In genomic region chr1:183611021-183611420, GRCh38 we compare ENCODE assay signal across 21 cellular contexts. TPM values are rescaled to one million over a fixed set of nuclear protein-coding genes. Genes with fewer than 3 reads are reported as not detected.
DNase-seq lines count a peak whose midpoint lies in the region; ATAC-seq and TF ChIP-seq lines count a peak whose summit lies in the region.
"Had no signal": no experiment of that assay in that cellular context is flagged by ENCODE, and none has a peak within 500 bp of the region (broad histone marks: within the 10 kb centered on the region; RNA-seq: fewer than 3 reads in every experiment).

No MANE protein-coding gene starts in this region.

- H3K36me3 ChIP-seq in SK-N-SH (replicated peaks in 1 of 2; ENCODE audit: control insufficient read depth in 1 of 2, insufficient read depth in 2 of 2, low read length in 1 of 2) (no peaks in the 10 kb centered on the region), RWPE2 (ENCODE audit: low read depth) (no peaks in the 10 kb centered on the region), neutrophil (peaks cover 8% of the 10 kb centered on the region), BE2C (no peaks in the 10 kb centered on the region)

- POLR2A ChIA-PET in SK-N-SH (lab: Yijun Ruan, JAX): no interaction called here

- no peak overlapping the region for H3K4me3 ChIP-seq in SK-N-SH (ENCODE audit: low read depth in 2 of 2, low read length in 1 of 2)
- no peak overlapping the region for H3K4me3 ChIP-seq in RWPE2 (ENCODE audit: severe bottlenecking)
- no peak overlapping the region for H3K4me3 ChIP-seq in neutrophil (ENCODE audit: low read depth in 1 of 2, low read length in 1 of 2)
- no peak overlapping the region for H3K4me3 ChIP-seq in BE2C (ENCODE audit: low read depth, low read length)
- H3K4me3 ChIP-seq: GM23248 had no signal

- no peaks in the 10 kb centered on the region for H4K20me1 ChIP-seq in SK-N-SH (ENCODE audit: insufficient read depth)

- TF ChIP-seq CTCF in SK-N-SH (IDR thresholded peaks at IDR 0.05) (no peak), RWPE2 (IDR thresholded peaks at IDR 0.05; ENCODE audit: poor library complexity, severe bottlenecking) (no peak), neutrophil (IDR thresholded peaks at IDR 0.05) (no peak), BE2C (IDR thresholded peaks at IDR 0.05; ENCODE audit: low read depth, low read length) (no peak)

- CTCF ChIA-PET in SK-N-SH (lab: Yijun Ruan, JAX): interaction anchor here (2.1 kb wide), 1 partner anchor 15 kb away, joined by 4 read pairs; no protein-coding TSS in a partner anchor

- H3K27me3 ChIP-seq in SK-N-SH (ENCODE audit: insufficient read depth) (no peaks in the 10 kb centered on the region), RWPE2 (ENCODE audit: insufficient read depth, poor library complexity, severe bottlenecking) (no peaks in the 10 kb centered on the region), neutrophil (no peaks in the 10 kb centered on the region), BE2C (no peaks in the 10 kb centered on the region)

- no peaks in the 10 kb centered on the region for H3K79me2 ChIP-seq in SK-N-SH (ENCODE audit: insufficient read depth)

- no peak for TF ChIP-seq EP300 in SK-N-SH (IDR thresholded peaks at IDR 0.05; ENCODE audit: borderline replicate concordance in 1 of 2, low read depth in 1 of 2, low read length in 1 of 2)

- H3K9ac ChIP-seq in SK-N-SH: no peak overlapping the region
- H3K9ac ChIP-seq: GM23248 had no signal

- no peak overlapping the region for H3K4me2 ChIP-seq in SK-N-SH

- no peak for TF ChIP-seq RAD21 in SK-N-SH (IDR thresholded peaks at IDR 0.05; ENCODE audit: low read length)

- no peaks in the 10 kb centered on the region for H3K9me2 ChIP-seq in SK-N-SH

- WGBS in SK-N-SH (ENCODE audit: low lambda C conversion rate): 32% methylated on average over 2 of the region's 2 CpGs

- no peak for DNase-seq in SK-N-SH
- no peak for DNase-seq in RWPE2 (ENCODE audit: low spot score)
- DNase-seq in NCI-H1417 treated with DMSO at 0.1 percent for 48 hours (lab: John Stamatoyannopoulos, UW): no peak
- DNase-seq in left lobe of liver (ENCODE audit: low spot score): no peak
- no peak for DNase-seq in BE2C
- DNase-seq: AML-193; C1 segment of cervical spinal cord; Calu3; CD4-positive, alpha-beta memory T cell; DMS53; DMS79 treated with DMSO at 0.1 percent for 48 hours; GM23248; H7; HCEC 1CT had no signal

- ATAC-seq in SK-N-SH treated with all-trans-retinoic acid at 6 μM for 48 hours (no peak), RWPE2 (ENCODE audit: low read depth) (no peak), left lobe of liver (no peak)

- no peaks in the 10 kb centered on the region for H3K9me3 ChIP-seq in SK-N-SH
- H3K9me3 ChIP-seq in RWPE2 (ENCODE audit: severe bottlenecking): no peaks in the 10 kb centered on the region
- no peaks in the 10 kb centered on the region for H3K9me3 ChIP-seq in neutrophil
- no peaks in the 10 kb centered on the region for H3K9me3 ChIP-seq in BE2C

- H3K27ac ChIP-seq in SK-N-SH (ENCODE audit: low read depth in 2 of 2, low read length in 1 of 2): peak overlapping the region; percentile 94 to 98; a peak in 3 of 4 replicates
- peak overlapping the region; percentile 73 for H3K27ac ChIP-seq in RWPE2 (ENCODE audit: poor library complexity, severe bottlenecking)
- H3K27ac ChIP-seq in neutrophil: peak overlapping the region; percentile 98
- H3K27ac ChIP-seq: 22Rv1 had no signal

- peaks cover 20% of the 10 kb centered on the region for H3F3A ChIP-seq in SK-N-SH (replicated peaks; ENCODE audit: insufficient read depth)

- H2AFZ ChIP-seq in SK-N-SH (ENCODE audit: low read depth): no peak overlapping the region
- H2AFZ ChIP-seq: GM23248 had no signal

- peaks cover 14 to 20% of the 10 kb centered on the region in 2 experiments for H3K4me1 ChIP-seq in SK-N-SH (ENCODE audit: control insufficient read depth in 1 of 2, insufficient read depth in 2 of 2, low read depth in 1 of 2, low read length in 1 of 2)
- H3K4me1 ChIP-seq in RWPE2 (ENCODE audit: insufficient read depth, poor library complexity, severe bottlenecking): peaks cover 34% of the 10 kb centered on the region
- peaks cover 45 to 64% of the 10 kb centered on the region in 2 experiments for H3K4me1 ChIP-seq in neutrophil (ENCODE audit: control insufficient read depth in 1 of 2, insufficient read depth in 1 of 2, low read depth in 1 of 2, low read length in 1 of 2)
- H3K4me1 ChIP-seq in BE2C: no peaks in the 10 kb centered on the region

TF ChIP-seq in SK-N-SH, 30 proteins besides CTCF, POLR2A, EP300 and RAD21 (continues in another document):
- no peak for TF ChIP-seq FOXM1 (IDR thresholded peaks at IDR 0.05; ENCODE audit: low read depth)
- TF ChIP-seq ZBTB33 (IDR thresholded peaks at IDR 0.05; ENCODE audit: borderline replicate concordance, low read depth): no peak
- no peak for TF ChIP-seq FOXJ3 (CRISPR knock-in tag; IDR thresholded peaks at IDR 0.05)
- no peak for TF ChIP-seq GABPA (IDR thresholded peaks at IDR 0.05; ENCODE audit: low read depth)
- no peak for TF ChIP-seq IRF3 (IDR thresholded peaks at IDR 0.05; ENCODE audit: low read depth, low read length)
- no peak for TF ChIP-seq EZH2phosphoT487 (IDR thresholded peaks at IDR 0.05; ENCODE audit: borderline replicate concordance, low read depth)

TF ChIP-seq in SK-N-SH treated with all-trans-retinoic acid at 6 μM for 48 hours, 23 proteins besides CTCF, POLR2A, EP300 and RAD21 (continues in another document):
- TF ChIP-seq ZC3H10 (CRISPR knock-in tag; IDR thresholded peaks at IDR 0.05): no peak
- TF ChIP-seq TOX (CRISPR knock-in tag; IDR thresholded peaks at IDR 0.05; ENCODE audit: borderline replicate concordance): no peak
- no peak for TF ChIP-seq SNAI2 (CRISPR knock-in tag; IDR thresholded peaks at IDR 0.05)
- TF ChIP-seq RARB (CRISPR knock-in tag; IDR thresholded peaks at IDR 0.05): no peak
- no peak for TF ChIP-seq ZNF565 (CRISPR knock-in tag; conservative IDR thresholded peaks at IDR 0.05; ENCODE audit: low read depth)
- TF ChIP-seq CSRNP3 (CRISPR knock-in tag; IDR thresholded peaks at IDR 0.05): no peak
- TF ChIP-seq TCF4 (CRISPR knock-in tag; IDR thresholded peaks at IDR 0.05; ENCODE audit: borderline replicate concordance): no peak
- no peak for TF ChIP-seq ESRRG (CRISPR knock-in tag; IDR thresholded peaks at IDR 0.05)
- no peak for TF ChIP-seq TSHZ2 (CRISPR knock-in tag; IDR thresholded peaks at IDR 0.05)
- no peak for TF ChIP-seq ISL1 (CRISPR knock-in tag; IDR thresholded peaks at IDR 0.05)

RNA-seq across cellular contexts. Expression of gene NCF2, which starts 20.8 kb away (rescaled TPM):
- polyA plus RNA-seq in SK-N-SH (2012; rRNA removed): 2.0 and 6.0 TPM in 2 replicates
- polyA plus RNA-seq in SK-N-SH (2012; cell fraction: cytosol; rRNA removed): 2.7 and 2.8 TPM in 2 replicates
- 2.1 and 3.1 TPM in 2 replicates for polyA plus RNA-seq in SK-N-SH (2012; cell fraction: nucleus; rRNA removed)
- total RNA-seq in left lobe of liver: 2.8 TPM
- not detected for polyA plus RNA-seq in BE2C (2012; ENCODE audit: insufficient read depth, insufficient read length, low read depth)
- total RNA-seq: GM23248, H1 had no signal
- polyA plus RNA-seq: H1 had no signal

RNA-seq across cellular contexts. Expression of gene ARPC5, which starts 24.6 kb away (rescaled TPM):
- polyA plus RNA-seq in SK-N-SH (2012; rRNA removed): 66.8 and 97.6 TPM in 2 replicates
- polyA plus RNA-seq in SK-N-SH (2012; cell fraction: cytosol; rRNA removed): 112 and 139 TPM in 2 replicates
- polyA plus RNA-seq in SK-N-SH (2012; cell fraction: nucleus; rRNA removed): 20.6 and 46.8 TPM in 2 replicates
- 27.1 TPM for total RNA-seq in left lobe of liver
- polyA plus RNA-seq in BE2C (2012; ENCODE audit: insufficient read depth, insufficient read length, low read depth): 92.3 TPM

RNA-seq across cellular contexts. Expression of gene APOBEC4, which starts 42.1 kb away (rescaled TPM):
- polyA plus RNA-seq in SK-N-SH (2012; rRNA removed): not detected in 2 replicates
- not detected in 2 replicates for polyA plus RNA-seq in SK-N-SH (2012; cell fraction: cytosol; rRNA removed)
- polyA plus RNA-seq in SK-N-SH (2012; cell fraction: nucleus; rRNA removed): not detected in 2 replicates
- total RNA-seq in left lobe of liver: not detected
- not detected for polyA plus RNA-seq in BE2C (2012; ENCODE audit: insufficient read depth, insufficient read length, low read depth)
- total RNA-seq: Calu3; CD4-positive, alpha-beta memory T cell; Daoy; GM23248; H1; H7 had no signal
- polyA plus RNA-seq: AG04450; BJ; CD4-positive, alpha-beta memory T cell; GM23248; H1 had no signal
